Comparison of ENCODE assay signal across 34 cellular contexts in the genomic region with DNA sequence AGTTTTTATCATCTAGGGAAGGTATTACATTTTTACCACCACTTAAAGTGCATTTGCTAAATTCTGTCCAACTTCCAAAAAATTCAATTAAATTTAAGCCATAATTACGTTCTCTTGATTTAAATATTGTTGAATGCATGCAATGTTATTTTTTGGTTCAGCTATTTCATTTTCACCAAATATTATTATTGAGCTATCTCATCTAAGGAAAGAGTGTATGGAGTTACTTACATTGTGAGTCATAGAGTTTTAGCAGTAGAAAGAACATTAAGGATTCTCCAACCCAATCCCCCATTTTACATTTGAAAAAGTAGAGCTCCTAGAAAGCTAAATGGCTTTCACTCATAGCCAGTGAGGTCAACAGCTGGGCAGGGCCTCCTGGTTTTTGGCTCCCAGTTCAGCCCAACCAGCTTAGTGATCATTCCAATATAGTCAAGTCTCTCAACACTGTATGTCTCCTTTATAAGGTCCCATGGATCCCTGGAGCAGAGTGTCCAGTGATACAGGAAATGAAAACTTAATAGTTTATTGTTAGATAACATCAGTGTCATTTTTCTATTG.
"Had no signal": no experiment of that assay in that cellular context is flagged by ENCODE, and none has a peak within 500 bp of the region (broad histone marks: within the 10 kb centered on the region; RNA-seq: fewer than 3 reads in every experiment).

No MANE protein-coding gene starts in this region.

- H3K4me3 ChIP-seq: Peyer's patch, SJSA1 had no signal

- H3K36me3 ChIP-seq: Peyer's patch, SJSA1 had no signal

- H3K36me3 Mint-ChIP-seq: activated CD8-positive, alpha-beta memory T cell treated with anti-CD3 and anti-CD28 coated beads, Interleukin-2, amount 10 ng/mL, durations not matched to agents 7 days and 5 days; activated naive CD4-positive, alpha-beta T cell treated with anti-CD3 and anti-CD28 coated beads, Interleukin-2, amount 10 ng/mL, durations not matched to agents 7 days and 5 days; brain had no signal

- H3K27me3 Mint-ChIP-seq: activated CD4-positive, alpha-beta memory T cell treated with anti-CD3 and anti-CD28 coated beads, Interleukin-2, amount 10 ng/mL, durations not matched to agents 7 days and 5 days; activated CD8-positive, alpha-beta memory T cell treated with anti-CD3 and anti-CD28 coated beads, Interleukin-2, amount 10 ng/mL, durations not matched to agents 7 days and 5 days; activated naive CD4-positive, alpha-beta T cell treated with anti-CD3 and anti-CD28 coated beads, Interleukin-2, amount 10 ng/mL, durations not matched to agents 7 days and 5 days; activated naive CD8-positive, alpha-beta T cell; activated naive CD8-positive, alpha-beta T cell treated with anti-CD3 and anti-CD28 coated beads, Interleukin-2, amount 50 U/mL, for 24 hours; brain had no signal

- H3K9me3 ChIP-seq: Peyer's patch, SJSA1, SK-N-SH had no signal

- H3K9me3 Mint-ChIP-seq: activated CD4-positive, alpha-beta memory T cell treated with anti-CD3 and anti-CD28 coated beads, Interleukin-2, amount 10 ng/mL, durations not matched to agents 7 days and 5 days; activated naive CD4-positive, alpha-beta T cell treated with anti-CD3 and anti-CD28 coated beads, Interleukin-2, amount 10 ng/mL, durations not matched to agents 7 days and 5 days; brain; T-helper 1 cell treated with Interleukin-12 subunit alpha and Interleukin-12 subunit beta and Interleukin-4 antibody, amounts not matched to agents 30 μg/mL and 1 μg/mL, for 36 hours; T-helper 2 cell treated with Interferon-gamma antibody and Interleukin-4, amounts not matched to agents 5 μg/mL and 100 μg/mL, for 36 hours had no signal

- ATAC-seq: activated CD8-positive, alpha-beta memory T cell treated with anti-CD3 and anti-CD28 coated beads, Interleukin-2, amount 10 ng/mL, durations not matched to agents 7 days and 5 days; activated naive CD8-positive, alpha-beta T cell treated with anti-CD3 and anti-CD28 coated beads, Interleukin-2, amount 50 U/mL, for 24 hours; PC-3 had no signal

- H3K4me1 Mint-ChIP-seq: activated CD4-positive, alpha-beta memory T cell treated with anti-CD3 and anti-CD28 coated beads, Interleukin-2, amount 10 ng/mL, durations not matched to agents 7 days and 5 days; activated CD8-positive, alpha-beta memory T cell treated with anti-CD3 and anti-CD28 coated beads, Interleukin-2, amount 10 ng/mL, durations not matched to agents 7 days and 5 days had no signal

- H3K4me1 ChIP-seq: Peyer's patch, SJSA1 had no signal

- H3K27ac ChIP-seq: Peyer's patch, SJSA1, VCaP had no signal

- H3K4me3 Mint-ChIP-seq: activated CD4-positive, alpha-beta memory T cell treated with anti-CD3 and anti-CD28 coated beads, Interleukin-2, amount 10 ng/mL, durations not matched to agents 7 days and 5 days; activated CD8-positive, alpha-beta memory T cell treated with anti-CD3 and anti-CD28 coated beads, Interleukin-2, amount 10 ng/mL, durations not matched to agents 7 days and 5 days; activated naive CD4-positive, alpha-beta T cell treated with anti-CD3 and anti-CD28 coated beads, Interleukin-2, amount 10 ng/mL, durations not matched to agents 7 days and 5 days; activated naive CD8-positive, alpha-beta T cell; activated naive CD8-positive, alpha-beta T cell treated with anti-CD3 and anti-CD28 coated beads, Interleukin-2, amount 50 U/mL, for 24 hours; brain; T-helper 1 cell treated with Interleukin-12 subunit alpha and Interleukin-12 subunit beta and Interleukin-4 antibody, amounts not matched to agents 30 μg/mL and 1 μg/mL, for 36 hours; T-helper 2 cell treated with Interferon-gamma antibody and Interleukin-4, amounts not matched to agents 5 μg/mL and 100 μg/mL, for 36 hours had no signal

- H3K27ac Mint-ChIP-seq: activated CD4-positive, alpha-beta memory T cell treated with anti-CD3 and anti-CD28 coated beads, Interleukin-2, amount 10 ng/mL, durations not matched to agents 7 days and 5 days; activated CD8-positive, alpha-beta memory T cell treated with anti-CD3 and anti-CD28 coated beads, Interleukin-2, amount 10 ng/mL, durations not matched to agents 7 days and 5 days; activated naive CD4-positive, alpha-beta T cell treated with anti-CD3 and anti-CD28 coated beads, Interleukin-2, amount 10 ng/mL, durations not matched to agents 7 days and 5 days; activated naive CD8-positive, alpha-beta T cell; activated naive CD8-positive, alpha-beta T cell treated with anti-CD3 and anti-CD28 coated beads, Interleukin-2, amount 50 U/mL, for 24 hours; T-helper 1 cell treated with Interleukin-12 subunit alpha and Interleukin-12 subunit beta and Interleukin-4 antibody, amounts not matched to agents 30 μg/mL and 1 μg/mL, for 36 hours; T-helper 2 cell treated with Interferon-gamma antibody and Interleukin-4, amounts not matched to agents 5 μg/mL and 100 μg/mL, for 36 hours had no signal

- DNase-seq: activated CD4-positive, alpha-beta memory T cell treated with anti-CD3 and anti-CD28 coated beads, Interleukin-2, amount 10 ng/mL, durations not matched to agents 7 days and 5 days; activated CD4-positive, alpha-beta T cell treated with anti-CD3 and anti-CD28 coated beads for 1 hour; activated CD4-positive, alpha-beta T cell treated with anti-CD3 and anti-CD28 coated beads for 48 hours; activated CD4-positive, CD25-positive, alpha-beta regulatory T cell; activated CD8-positive, alpha-beta memory T cell treated with anti-CD3 and anti-CD28 coated beads for 24 hours; activated CD8-positive, alpha-beta memory T cell treated with anti-CD3 and anti-CD28 coated beads, Interleukin-2, amount 10 ng/mL, durations not matched to agents 7 days and 5 days; activated CD8-positive, alpha-beta memory T cell treated with anti-CD3 and anti-CD28 coated beads, Interleukin-2, amount 50 U/mL, for 48 hours; activated effector memory CD4-positive, alpha-beta T cell treated with Interleukin-2 at 50 U/mL for 16 hours; activated naive CD4-positive, alpha-beta T cell treated with anti-CD3 and anti-CD28 coated beads, Interleukin-2, amount 10 ng/mL, durations not matched to agents 7 days and 5 days; activated naive CD8-positive, alpha-beta T cell treated with anti-CD3 and anti-CD28 coated beads, Interleukin-2, amount 50 U/mL, for 24 hours; activated T-cell treated with anti-CD3 and anti-CD28 coated beads, Interleukin-2, amount 50 U/mL, for 48 hours; anterior cingulate cortex; caudate nucleus; MM.1S; MV-4-11; NCI-H1092; NCI-H1436 treated with DMSO at 0.1 percent for 48 hours; NCI-H1694 treated with DMSO at 0.1 percent for 48 hours; NCI-H2029; NCI-H345; NCI-H526; NCI-H748 treated with DMSO at 0.1 percent for 48 hours; NK-92 treated with Interleukin-12 subunit alpha and Interleukin-12 subunit beta, amount 100 ng/mL, for 24 hours; PC-3; Peyer's patch; RPMI8226; SHP77 treated with DMSO at 0.1 percent for 48 hours; SK-N-SH had no signal

- H3K27me3 ChIP-seq: Peyer's patch, SJSA1 had no signal
